Comparison of ENCODE assay signal across 24 cellular contexts in genomic region chr7:26208040-26208439, GRCh38. TPM values are rescaled to one million over a fixed set of nuclear protein-coding genes. Genes with fewer than 3 reads are reported as not detected.
DNase-seq lines count a peak whose midpoint lies in the region; ATAC-seq and TF ChIP-seq lines count a peak whose summit lies in the region.
"Had no signal": no experiment of that assay in that cellular context is flagged by ENCODE, and none has a peak within 500 bp of the region (broad histone marks: within the 10 kb centered on the region; RNA-seq: fewer than 3 reads in every experiment).

No MANE protein-coding gene starts in this region.

- no peaks in the 10 kb centered on the region for H3K9me2 ChIP-seq in HCT116 (ENCODE audit: insufficient read depth)

- H3K4me3 Mint-ChIP-seq in T-helper 1 cell treated with Interleukin-12 subunit alpha and Interleukin-12 subunit beta and Interleukin-4 antibody, amounts not matched to agents 30 μg/mL and 1 μg/mL, for 36 hours, result no peak overlapping the region
- H3K4me3 Mint-ChIP-seq in dendritic cell treated with granulocyte-macrophage colony-stimulating factor and Interleukin-4, amounts not matched to agents 40 ng/mL and 50 ng/mL, for 4 days, result no peak overlapping the region

- no peaks in the 10 kb centered on the region for H3K27me3 Mint-ChIP-seq in T-helper 1 cell treated with Interleukin-12 subunit alpha and Interleukin-12 subunit beta and Interleukin-4 antibody, amounts not matched to agents 30 μg/mL and 1 μg/mL, for 36 hours (ENCODE audit: low read depth)
- no peaks in the 10 kb centered on the region for H3K27me3 Mint-ChIP-seq in dendritic cell treated with granulocyte-macrophage colony-stimulating factor and Interleukin-4, amounts not matched to agents 40 ng/mL and 50 ng/mL, for 4 days
- H3K27me3 Mint-ChIP-seq: CD4-positive, CD25-positive, alpha-beta regulatory T cell had no signal

- H3K4me1 ChIP-seq in A673 (ENCODE audit: insufficient read depth, low read length, poor library complexity, severe bottlenecking) (peaks cover 40% of the 10 kb centered on the region), HCT116 (ENCODE audit: control insufficient read depth in 1 of 2, insufficient read depth in 2 of 2, low read length in 2 of 2) (peaks cover 10 to 14% of the 10 kb centered on the region in 2 experiments)

- H3K4me2 ChIP-seq in HCT116 (ENCODE audit: low read length), result no peak overlapping the region

- POLR2A ChIA-PET in A673 (lab: Charles Lee; ENCODE audit: low non-redundant PET), result interaction anchor here (0.6 kb wide), 1 partner anchor 8 kb away, joined by 3 read pairs; no protein-coding TSS in a partner anchor
- POLR2A ChIA-PET in HCT116 (lab: Charles Lee), result interaction anchor here (0.7 to 0.8 kb wide), 2 partner anchors 10 to 117 kb away, joined by 3 to 4 read pairs; no protein-coding TSS in a partner anchor

- no peaks in the 10 kb centered on the region for H3K9me3 Mint-ChIP-seq in T-helper 1 cell treated with Interleukin-12 subunit alpha and Interleukin-12 subunit beta and Interleukin-4 antibody, amounts not matched to agents 30 μg/mL and 1 μg/mL, for 36 hours
- no peaks in the 10 kb centered on the region for H3K9me3 Mint-ChIP-seq in dendritic cell treated with granulocyte-macrophage colony-stimulating factor and Interleukin-4, amounts not matched to agents 40 ng/mL and 50 ng/mL, for 4 days
- H3K9me3 Mint-ChIP-seq: CD4-positive, CD25-positive, alpha-beta regulatory T cell; H9 had no signal

- H3K9me3 ChIP-seq in A673 (ENCODE audit: low read depth, low read length, poor library complexity, severe bottlenecking), result no peaks in the 10 kb centered on the region
- no peaks in the 10 kb centered on the region for H3K9me3 ChIP-seq in HCT116 (ENCODE audit: control insufficient read depth in 1 of 2, insufficient read depth in 1 of 2, low read depth in 1 of 2, low read length in 2 of 2)
- H3K9me3 ChIP-seq: Caco-2 had no signal

- no peak overlapping the region for H3K4me3 ChIP-seq in A673 (ENCODE audit: low read depth, low read length, poor library complexity, severe bottlenecking)
- no peak overlapping the region for H3K4me3 ChIP-seq in HCT116 (replicated peaks in 1 of 2; ENCODE audit: low read depth in 1 of 2, low read length in 2 of 2)

- peaks cover 62% of the 10 kb centered on the region for H3K36me3 Mint-ChIP-seq in T-helper 1 cell treated with Interleukin-12 subunit alpha and Interleukin-12 subunit beta and Interleukin-4 antibody, amounts not matched to agents 30 μg/mL and 1 μg/mL, for 36 hours (ENCODE audit: low read depth)
- peaks cover 89% of the 10 kb centered on the region for H3K36me3 Mint-ChIP-seq in dendritic cell treated with granulocyte-macrophage colony-stimulating factor and Interleukin-4, amounts not matched to agents 40 ng/mL and 50 ng/mL, for 4 days (ENCODE audit: low read depth)

- no peak overlapping the region for H2AFZ ChIP-seq in HCT116 (ENCODE audit: low read depth, low read length, poor library complexity, severe bottlenecking)

- H3K27ac Mint-ChIP-seq in T-helper 1 cell treated with Interleukin-12 subunit alpha and Interleukin-12 subunit beta and Interleukin-4 antibody, amounts not matched to agents 30 μg/mL and 1 μg/mL, for 36 hours, result peak overlapping the region; percentile 31
- peak overlapping the region; percentile 30 for H3K27ac Mint-ChIP-seq in dendritic cell treated with granulocyte-macrophage colony-stimulating factor and Interleukin-4, amounts not matched to agents 40 ng/mL and 50 ng/mL, for 4 days
- H3K27ac Mint-ChIP-seq: CD4-positive, CD25-positive, alpha-beta regulatory T cell had no signal

- DNase-seq in T-helper 1 cell (no peak), A673 (ENCODE audit: low spot score) (no peak), HCT116 (ENCODE audit: low read depth, low spot score) (no peak), LoVo (ENCODE audit: low spot score) (no peak), NCI-H82 (lab: John Stamatoyannopoulos, UW) (no peak)
- DNase-seq: Caco-2; CD4-positive, CD25-positive, alpha-beta regulatory T cell; DMS 273 treated with DMSO at 0.1 percent for 48 hours; DMS79 treated with DMSO at 0.1 percent for 48 hours; H9; KBM-7; NCI-H1092 treated with DMSO at 0.1 percent for 48 hours; NCI-H1436 treated with DMSO at 0.1 percent for 48 hours; NCI-H1930; NCI-H510A; NCI-H748 treated with DMSO at 0.1 percent for 48 hours; NK-92 treated with Interleukin-12 subunit alpha and Interleukin-12 subunit beta, amount 100 ng/mL, for 24 hours; SIG-M5 had no signal

- H4K20me1 ChIP-seq in HCT116 (ENCODE audit: insufficient read depth), result peaks cover 67% of the 10 kb centered on the region; the same call in 1 of the 2 replicates

- H3K79me2 ChIP-seq in HCT116 (ENCODE audit: insufficient read depth, low read length), result peaks cover 83% of the 10 kb centered on the region

- intact Hi-C loops in A673 (cut with micrococcal nuclease; ENCODE audit: unreplicated experiment) (no loop called here), HCT116 (cut with micrococcal nuclease) (loop anchor here (10.0 kb wide), 1 partner anchor 67 kb away; no protein-coding TSS in a partner anchor)
- intact Hi-C loops in dendritic cell treated with granulocyte-macrophage colony-stimulating factor and Interleukin-4, amounts not matched to agents 40 ng/mL and 50 ng/mL, for 4 days (cut with micrococcal nuclease), result no loop called here

- H3K36me3 ChIP-seq in A673 (ENCODE audit: insufficient read depth, low read length, poor library complexity, severe bottlenecking), result peaks cover 88% of the 10 kb centered on the region
- H3K36me3 ChIP-seq in HCT116 (ENCODE audit: control insufficient read depth in 1 of 2, insufficient read depth in 2 of 2, low read length in 2 of 2), result peaks cover 61 to 79% of the 10 kb centered on the region in 2 experiments

- CTCF ChIA-PET in A673 (lab: Charles Lee), result no interaction called here
- CTCF ChIA-PET in HCT116 (lab: Charles Lee), result no interaction called here

- no peak overlapping the region for H3K9ac ChIP-seq in HCT116 (ENCODE audit: low read length)

- TF ChIP-seq CTCF in A673 (conservative IDR thresholded peaks at IDR 0.05; ENCODE audit: low read depth, low read length) (no peak), HCT116 (IDR thresholded peaks at IDR 0.05 in 2 of 3, conservative IDR thresholded peaks at IDR 0.05 in 1 of 3; ENCODE audit: borderline replicate concordance in 1 of 3, insufficient read depth in 1 of 3, low read depth in 2 of 3, low read length in 2 of 3) (no peak)

- no peak for TF ChIP-seq RAD21 in HCT116 (IDR thresholded peaks at IDR 0.05; ENCODE audit: low read depth)

- H3K27ac ChIP-seq in A673 (ENCODE audit: low read depth, low read length, poor library complexity, severe bottlenecking) (peak overlapping the region; percentile 23), HCT116 (ENCODE audit: low read depth, low read length) (no peak overlapping the region)
- H3K27ac ChIP-seq: 22Rv1, HL-60 had no signal

- BruUV-seq in A673 (replicated peaks; lab: Mats Ljungman, UMichigan) (no TSS peak), HCT116 (replicated peaks; lab: Mats Ljungman, UMichigan) (no TSS peak)

- ATAC-seq in HCT116, result no peak
- ATAC-seq in HG02759 (IDR thresholded peaks at IDR 0.05; ENCODE audit: unreplicated experiment), result no peak
- ATAC-seq: Panc1 had no signal

- RAD21 ChIA-PET in HCT116 (lab: Charles Lee; ENCODE audit: low non-redundant PET in 1 of 2, low total read pairs in 2 of 2, uncharacterized antibody in 2 of 2, unreplicated experiment in 2 of 2), result no interaction called here

- TF ChIP-seq POLR2A in HCT116 (IDR thresholded peaks at IDR 0.05; ENCODE audit: borderline replicate concordance, extremely low read depth, insufficient read depth, insufficient read length), result no peak

- H3K27me3 ChIP-seq in A673 (replicated peaks; ENCODE audit: insufficient read depth, low read depth, low read length, poor library complexity), result no peaks in the 10 kb centered on the region
- no peaks in the 10 kb centered on the region for H3K27me3 ChIP-seq in HCT116 (ENCODE audit: insufficient read depth, low read length)

- peaks cover 43% of the 10 kb centered on the region for H3K4me1 Mint-ChIP-seq in T-helper 1 cell treated with Interleukin-12 subunit alpha and Interleukin-12 subunit beta and Interleukin-4 antibody, amounts not matched to agents 30 μg/mL and 1 μg/mL, for 36 hours (ENCODE audit: low read depth)
- peaks cover 39% of the 10 kb centered on the region for H3K4me1 Mint-ChIP-seq in dendritic cell treated with granulocyte-macrophage colony-stimulating factor and Interleukin-4, amounts not matched to agents 40 ng/mL and 50 ng/mL, for 4 days (ENCODE audit: low read depth)

TF ChIP-seq in HCT116, 20 proteins besides CTCF, POLR2A, EP300 and RAD21:
- TF ChIP-seq POLR2AphosphoS5 (IDR thresholded peaks at IDR 0.05; ENCODE audit: low read depth, low read length) (0 out of 2 replicates have a peak, but pooled peaks have one; percentile 12), CBX3 (IDR thresholded peaks at IDR 0.05; ENCODE audit: low read depth) (no peak)

RNA-seq across cellular contexts. Expression of gene CBX3, which starts 6.5 kb away (rescaled TPM):
- total RNA-seq in A673 (2021), result 228 TPM in 2 replicates
- 274 TPM for total RNA-seq in HCT116 (2021; ENCODE audit: unreplicated experiment)
- 57.7 and 80.0 TPM in 2 replicates for polyA plus RNA-seq in HCT116 (2012)

RNA-seq across cellular contexts. Expression of gene HNRNPA2B1, which starts 7.5 kb away (rescaled TPM):
- total RNA-seq in A673 (2021) (1,150 and 1,229 TPM in 2 replicates), HCT116 (2021; ENCODE audit: unreplicated experiment) (870 TPM)
- 635 and 851 TPM in 2 replicates for polyA plus RNA-seq in HCT116 (2012)

RNA-seq across cellular contexts. Expression of gene NFE2L3, which starts 56.0 kb away (rescaled TPM):
- total RNA-seq in A673 (2021) (8.5 and 8.6 TPM in 2 replicates), HCT116 (2021; ENCODE audit: unreplicated experiment) (27.0 TPM)
- 9.7 and 16.0 TPM in 2 replicates for polyA plus RNA-seq in HCT116 (2012)
